In the genomic region with DNA sequence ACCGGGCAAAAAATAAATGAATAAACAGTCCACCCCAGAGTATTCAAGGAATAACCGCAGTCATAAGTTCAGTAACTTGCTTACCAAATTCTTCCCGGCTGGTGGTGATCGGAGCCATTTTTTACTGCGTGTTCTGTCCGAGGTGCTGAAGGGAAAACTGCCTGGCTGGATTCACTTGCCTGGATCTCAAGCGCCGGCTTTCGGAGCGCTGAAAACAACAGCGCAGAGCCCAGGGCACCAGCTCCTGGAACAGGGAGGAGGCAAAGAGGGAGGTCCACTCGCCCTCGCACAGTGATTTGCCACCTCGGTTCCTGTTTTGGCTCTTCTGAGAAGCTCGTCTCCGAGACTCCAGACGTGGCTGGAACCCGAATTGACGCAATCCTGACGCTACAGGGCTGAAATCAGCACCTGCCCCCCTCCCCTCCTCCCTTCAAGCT, we compare ENCODE assay signal across 8 cellular contexts. TPM values are rescaled to one million over a fixed set of nuclear protein-coding genes. Genes with fewer than 3 reads are reported as not detected.
DNase-seq lines count a peak whose midpoint lies in the region; ATAC-seq and TF ChIP-seq lines count a peak whose summit lies in the region.

A gene with protein sequence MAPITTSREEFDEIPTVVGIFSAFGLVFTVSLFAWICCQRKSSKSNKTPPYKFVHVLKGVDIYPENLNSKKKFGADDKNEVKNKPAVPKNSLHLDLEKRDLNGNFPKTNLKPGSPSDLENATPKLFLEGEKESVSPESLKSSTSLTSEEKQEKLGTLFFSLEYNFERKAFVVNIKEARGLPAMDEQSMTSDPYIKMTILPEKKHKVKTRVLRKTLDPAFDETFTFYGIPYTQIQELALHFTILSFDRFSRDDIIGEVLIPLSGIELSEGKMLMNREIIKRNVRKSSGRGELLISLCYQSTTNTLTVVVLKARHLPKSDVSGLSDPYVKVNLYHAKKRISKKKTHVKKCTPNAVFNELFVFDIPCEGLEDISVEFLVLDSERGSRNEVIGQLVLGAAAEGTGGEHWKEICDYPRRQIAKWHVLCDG (minus strand): TSS at position 327 of the 437 bp plus-strand sequence. CDS start 209 bp downstream, at position 118.

- 9% methylated on average over 20 of the region's 20 CpGs; no CpG with 5 or more reads in 1 of the 2 donors for WGBS in transverse colon (ENCODE audit: low coverage in 1 of 2), 2 donors

- no peaks in the 10 kb centered on the region for H3K36me3 ChIP-seq in transverse colon

- H3K27ac ChIP-seq in temporal lobe (ENCODE audit: low read depth, low read length) (peak within 1 kb of the TSS; percentile 30), transverse colon (no peak within 1 kb of the TSS)

- no peaks in the 10 kb centered on the region for H3K4me1 ChIP-seq in transverse colon

- TF ChIP-seq EP300 in transverse colon (IDR thresholded peaks at IDR 0.05; ENCODE audit: low read depth), result no peak

- in situ Hi-C loops in astrocyte of the spinal cord (cut with HindIII; ENCODE audit: low sequenced_read_pairs), result no loop called here
- in situ Hi-C loops in transverse colon (cut with MboI; ENCODE audit: low pct_ligation_motif_present in 1 of 4, low pct_unique_long_range_greater_than_20kb in 1 of 4, low sequenced_read_pairs in 3 of 4), result loop anchor here in 1 of 4 donors (10.0 kb wide), 1 partner anchor 1162 kb away; no protein-coding TSS in a partner anchor

- TF ChIP-seq CTCF in astrocyte of the spinal cord (IDR thresholded peaks at IDR 0.05; ENCODE audit: low read depth, low read length), result peak; percentile 14
- no peak for TF ChIP-seq CTCF in transverse colon (IDR thresholded peaks at IDR 0.05)

- no peak for TF ChIP-seq POLR2A in transverse colon (IDR thresholded peaks at IDR 0.05)

- H3K4me3 ChIP-seq in astrocyte of the spinal cord (ENCODE audit: low read depth, low read length), result no peak within 1 kb of the TSS
- no peak within 1 kb of the TSS for H3K4me3 ChIP-seq in transverse colon

- ATAC-seq in HG03095 (IDR thresholded peaks at IDR 0.05; ENCODE audit: unreplicated experiment) (no peak), HG02678 (IDR thresholded peaks at IDR 0.05; ENCODE audit: unreplicated experiment) (no peak)

- intact Hi-C loops in transverse colon (cut with DNase I; ENCODE audit: low total_unique reads), result loop anchor here (10.0 kb wide), 1 partner anchor 1162 kb away; no protein-coding TSS in a partner anchor

- H3K9me3 ChIP-seq in transverse colon, result no peaks in the 10 kb centered on the region

- peak in 13 of 14 donors; percentile 2 to 98 (median 44) for DNase-seq in C1 segment of cervical spinal cord (lab: John Stamatoyannopoulos, UW)
- peak; percentile 51 for DNase-seq in NCI-H1694 treated with DMSO at 0.1 percent for 48 hours (lab: John Stamatoyannopoulos, UW)
- peak; percentile 78 for DNase-seq in astrocyte of the spinal cord (ENCODE audit: low read depth, low spot score)
- DNase-seq in iPS-NIHi7 (ENCODE audit: extremely low spot score), result peak; percentile 85
- DNase-seq in transverse colon, result no peak

- peaks cover 22% of the 10 kb centered on the region for H3K27me3 ChIP-seq in transverse colon

RNA-seq across cellular contexts. Expression of the gene that starts here (rescaled TPM):
- total RNA-seq in temporal lobe (535 TPM), transverse colon (1 to 10 TPM in 1 of 4 donors, under 1 TPM in 1, not detected in 2; 0.68 to 2.7 TPM)

Comparison
In these comparisons a context has a peak if more than half of its experiments do, and no peak if none do; other contexts are left out.
1. RNA of the gene that starts here (total RNA-seq): 535 TPM in temporal lobe (single experiment); 0.68 to 2.7 TPM in transverse colon; every median in the first group is over 100 times any median in the second.